ENCODE assay signal across 1 cellular context in the genomic region with DNA sequence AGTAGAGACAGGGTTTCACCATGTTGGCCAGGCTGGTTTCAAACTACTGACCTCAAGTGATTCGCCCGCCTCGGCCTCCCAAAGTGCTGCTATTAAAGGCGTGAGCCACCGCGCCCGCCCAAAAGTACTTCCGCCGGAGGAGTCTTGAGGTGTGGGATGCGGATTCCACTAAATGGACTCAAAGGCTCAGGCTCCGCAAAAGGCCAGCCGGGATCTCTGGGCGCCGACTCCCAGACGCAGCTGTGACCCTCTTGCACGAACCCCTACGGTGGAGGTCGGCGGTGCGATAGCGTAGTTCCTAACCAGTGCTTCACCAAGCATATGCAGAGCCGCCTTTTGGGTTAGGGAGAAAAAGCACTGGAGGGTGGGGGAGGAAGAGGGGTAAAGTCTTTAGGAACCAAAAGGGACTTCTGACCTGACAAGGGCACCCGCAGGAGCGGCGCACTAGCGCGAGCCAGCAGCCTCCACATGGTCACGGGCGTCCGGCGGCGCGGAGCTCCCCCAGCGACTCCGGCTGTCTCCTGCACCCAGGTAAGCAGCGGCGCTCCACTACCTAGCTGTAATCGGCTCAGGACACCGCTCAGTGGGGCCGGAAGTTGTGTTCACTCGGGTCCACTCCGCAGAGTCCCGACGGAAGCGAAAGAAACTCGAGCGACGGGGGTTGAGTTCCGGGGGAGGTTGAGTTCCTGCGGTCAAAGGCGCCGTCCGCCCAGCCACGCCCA.
TF ChIP-seq lines count a peak whose summit lies in the region.

A gene (minus strand): TSS at position 590 of the 722 bp plus-strand sequence. CDS start 120 bp downstream, at position 470.

TF ChIP-seq in K562, 482 proteins besides CTCF, POLR2A, EP300 and RAD21 (continued from another document and continues in another):
- TF ChIP-seq, protein P1, sequence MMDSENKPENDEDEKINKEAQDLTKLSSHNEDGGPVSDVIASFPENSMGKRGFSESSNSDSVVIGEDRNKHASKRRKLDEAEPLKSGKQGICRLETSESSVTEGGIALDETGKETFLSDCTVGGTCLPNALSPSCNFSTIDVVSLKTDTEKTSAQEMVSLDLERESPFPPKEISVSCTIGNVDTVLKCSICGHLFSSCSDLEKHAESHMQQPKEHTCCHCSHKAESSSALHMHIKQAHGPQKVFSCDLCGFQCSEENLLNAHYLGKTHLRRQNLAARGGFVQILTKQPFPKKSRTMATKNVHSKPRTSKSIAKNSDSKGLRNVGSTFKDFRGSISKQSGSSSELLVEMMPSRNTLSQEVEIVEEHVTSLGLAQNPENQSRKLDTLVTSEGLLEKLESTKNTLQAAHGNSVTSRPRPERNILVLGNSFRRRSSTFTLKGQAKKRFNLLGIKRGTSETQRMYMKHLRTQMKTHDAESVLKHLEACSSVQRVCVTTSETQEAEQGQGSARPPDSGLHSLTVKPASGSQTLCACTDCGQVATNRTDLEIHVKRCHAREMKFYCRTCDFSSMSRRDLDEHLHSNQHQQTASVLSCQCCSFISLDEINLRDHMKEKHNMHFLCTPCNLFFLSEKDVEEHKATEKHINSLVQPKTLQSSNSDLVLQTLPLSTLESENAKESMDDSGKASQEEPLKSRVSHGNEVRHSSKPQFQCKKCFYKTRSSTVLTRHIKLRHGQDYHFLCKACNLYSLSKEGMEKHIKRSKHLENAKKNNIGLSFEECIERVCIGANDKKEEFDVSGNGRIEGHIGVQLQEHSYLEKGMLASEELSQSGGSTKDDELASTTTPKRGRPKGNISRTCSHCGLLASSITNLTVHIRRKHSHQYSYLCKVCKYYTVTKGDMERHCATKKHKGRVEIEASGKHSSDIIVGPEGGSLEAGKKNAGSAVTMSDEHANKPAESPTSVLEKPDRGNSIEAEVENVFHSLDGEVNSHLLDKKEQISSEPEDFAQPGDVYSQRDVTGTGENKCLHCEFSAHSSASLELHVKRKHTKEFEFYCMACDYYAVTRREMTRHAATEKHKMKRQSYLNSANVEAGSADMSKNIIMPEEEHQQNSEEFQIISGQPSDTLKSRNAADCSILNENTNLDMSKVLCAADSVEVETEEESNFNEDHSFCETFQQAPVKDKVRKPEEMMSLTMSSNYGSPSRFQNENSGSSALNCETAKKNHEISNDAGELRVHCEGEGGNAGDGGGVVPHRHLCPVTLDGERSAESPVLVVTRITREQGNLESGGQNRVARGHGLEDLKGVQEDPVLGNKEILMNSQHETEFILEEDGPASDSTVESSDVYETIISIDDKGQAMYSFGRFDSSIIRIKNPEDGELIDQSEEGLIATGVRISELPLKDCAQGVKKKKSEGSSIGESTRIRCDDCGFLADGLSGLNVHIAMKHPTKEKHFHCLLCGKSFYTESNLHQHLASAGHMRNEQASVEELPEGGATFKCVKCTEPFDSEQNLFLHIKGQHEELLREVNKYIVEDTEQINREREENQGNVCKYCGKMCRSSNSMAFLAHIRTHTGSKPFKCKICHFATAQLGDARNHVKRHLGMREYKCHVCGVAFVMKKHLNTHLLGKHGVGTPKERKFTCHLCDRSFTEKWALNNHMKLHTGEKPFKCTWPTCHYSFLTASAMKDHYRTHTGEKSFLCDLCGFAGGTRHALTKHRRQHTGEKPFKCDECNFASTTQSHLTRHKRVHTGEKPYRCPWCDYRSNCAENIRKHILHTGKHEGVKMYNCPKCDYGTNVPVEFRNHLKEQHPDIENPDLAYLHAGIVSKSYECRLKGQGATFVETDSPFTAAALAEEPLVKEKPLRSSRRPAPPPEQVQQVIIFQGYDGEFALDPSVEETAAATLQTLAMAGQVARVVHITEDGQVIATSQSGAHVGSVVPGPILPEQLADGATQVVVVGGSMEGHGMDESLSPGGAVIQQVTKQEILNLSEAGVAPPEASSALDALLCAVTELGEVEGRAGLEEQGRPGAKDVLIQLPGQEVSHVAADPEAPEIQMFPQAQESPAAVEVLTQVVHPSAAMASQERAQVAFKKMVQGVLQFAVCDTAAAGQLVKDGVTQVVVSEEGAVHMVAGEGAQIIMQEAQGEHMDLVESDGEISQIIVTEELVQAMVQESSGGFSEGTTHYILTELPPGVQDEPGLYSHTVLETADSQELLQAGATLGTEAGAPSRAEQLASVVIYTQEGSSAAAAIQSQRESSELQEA (IDR thresholded peaks at IDR 0.05; ENCODE audit: low read depth): no peak
- TF ChIP-seq, protein P2, sequence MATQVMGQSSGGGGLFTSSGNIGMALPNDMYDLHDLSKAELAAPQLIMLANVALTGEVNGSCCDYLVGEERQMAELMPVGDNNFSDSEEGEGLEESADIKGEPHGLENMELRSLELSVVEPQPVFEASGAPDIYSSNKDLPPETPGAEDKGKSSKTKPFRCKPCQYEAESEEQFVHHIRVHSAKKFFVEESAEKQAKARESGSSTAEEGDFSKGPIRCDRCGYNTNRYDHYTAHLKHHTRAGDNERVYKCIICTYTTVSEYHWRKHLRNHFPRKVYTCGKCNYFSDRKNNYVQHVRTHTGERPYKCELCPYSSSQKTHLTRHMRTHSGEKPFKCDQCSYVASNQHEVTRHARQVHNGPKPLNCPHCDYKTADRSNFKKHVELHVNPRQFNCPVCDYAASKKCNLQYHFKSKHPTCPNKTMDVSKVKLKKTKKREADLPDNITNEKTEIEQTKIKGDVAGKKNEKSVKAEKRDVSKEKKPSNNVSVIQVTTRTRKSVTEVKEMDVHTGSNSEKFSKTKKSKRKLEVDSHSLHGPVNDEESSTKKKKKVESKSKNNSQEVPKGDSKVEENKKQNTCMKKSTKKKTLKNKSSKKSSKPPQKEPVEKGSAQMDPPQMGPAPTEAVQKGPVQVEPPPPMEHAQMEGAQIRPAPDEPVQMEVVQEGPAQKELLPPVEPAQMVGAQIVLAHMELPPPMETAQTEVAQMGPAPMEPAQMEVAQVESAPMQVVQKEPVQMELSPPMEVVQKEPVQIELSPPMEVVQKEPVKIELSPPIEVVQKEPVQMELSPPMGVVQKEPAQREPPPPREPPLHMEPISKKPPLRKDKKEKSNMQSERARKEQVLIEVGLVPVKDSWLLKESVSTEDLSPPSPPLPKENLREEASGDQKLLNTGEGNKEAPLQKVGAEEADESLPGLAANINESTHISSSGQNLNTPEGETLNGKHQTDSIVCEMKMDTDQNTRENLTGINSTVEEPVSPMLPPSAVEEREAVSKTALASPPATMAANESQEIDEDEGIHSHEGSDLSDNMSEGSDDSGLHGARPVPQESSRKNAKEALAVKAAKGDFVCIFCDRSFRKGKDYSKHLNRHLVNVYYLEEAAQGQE (CRISPR knock-in tag; IDR thresholded peaks at IDR 0.05; ENCODE audit: low read depth): 0 out of 2 replicates have a peak, but pooled peaks have one; percentile 50
- TF ChIP-seq CHD2 (IDR thresholded peaks at IDR 0.05; ENCODE audit: low read depth, low read length) (no peak), MCM2 (IDR thresholded peaks at IDR 0.05; ENCODE audit: low read depth) (no peak), ELF2 (CRISPR knock-in tag; IDR thresholded peaks at IDR 0.05) (peak; percentile 49; the same call in 1 of the 2 replicates), MTA1 (IDR thresholded peaks at IDR 0.05; ENCODE audit: borderline replicate concordance) (peak; percentile 40; the same call in 1 of the 2 replicates), SRSF1 (IDR thresholded peaks at IDR 0.05; ENCODE audit: low read depth, low read length) (no peak), SMAD2 (IDR thresholded peaks at IDR 0.05; ENCODE audit: low read depth, low read length) (no peak), ARHGAP35 (IDR thresholded peaks at IDR 0.05; ENCODE audit: partially characterized antibody) (no peak), HMG20A (CRISPR knock-in tag; conservative IDR thresholded peaks at IDR 0.05) (no peak), MXI1 (IDR thresholded peaks at IDR 0.05; ENCODE audit: low read depth, low read length) (no peak), NR2C2 (CRISPR knock-in tag; IDR thresholded peaks at IDR 0.05) (no peak), NR2C2 (tag; IDR thresholded peaks at IDR 0.05) (peak; percentile 92), ZNF707 (CRISPR knock-in tag; conservative IDR thresholded peaks at IDR 0.05) (no peak), HMG20B (CRISPR knock-in tag; IDR thresholded peaks at IDR 0.05) (no peak), CBX1 (IDR thresholded peaks at IDR 0.05; ENCODE audit: low read depth) (peak; percentile 85; the same call in 1 of the 2 replicates), RBFOX2 (IDR thresholded peaks at IDR 0.05; ENCODE audit: low read depth, low read length) (peak; percentile 93), SREBF1 (IDR thresholded peaks at IDR 0.05; ENCODE audit: borderline replicate concordance, low read depth, low read length) (no peak), ZNF232 (CRISPR knock-in tag; IDR thresholded peaks at IDR 0.05) (no peak), PCBP1 (IDR thresholded peaks at IDR 0.05; ENCODE audit: low read depth, low read length, poor library complexity, severe bottlenecking) (no peak), ZC3H11A (IDR thresholded peaks at IDR 0.05; ENCODE audit: low read depth, low read length) (peak; percentile 93), ATF1 (CRISPR knock-in tag; IDR thresholded peaks at IDR 0.05) (no peak), ATF1 (tag; IDR thresholded peaks at IDR 0.05) (peak; percentile 88), CBX5 (IDR thresholded peaks at IDR 0.05; ENCODE audit: borderline replicate concordance, low read depth) (no peak), ZBTB17 (CRISPR knock-in tag; IDR thresholded peaks at IDR 0.05) (no peak), ZNF583 (CRISPR knock-in tag; IDR thresholded peaks at IDR 0.05) (no peak), STAT5B (CRISPR knock-in tag; IDR thresholded peaks at IDR 0.05) (no peak), ZNF436 (CRISPR knock-in tag; IDR thresholded peaks at IDR 0.05) (no peak), CBX3 (IDR thresholded peaks at IDR 0.05; ENCODE audit: borderline replicate concordance in 1 of 2, low read length in 2 of 2) (peak in 1 of 2 experiments; percentile 91; a peak in 1 of 3 replicates), CBFA2T3 (IDR thresholded peaks at IDR 0.05) (no peak), KDM2B (CRISPR knock-in tag; IDR thresholded peaks at IDR 0.05) (peak; percentile 80), SP1 (CRISPR knock-in tag; IDR thresholded peaks at IDR 0.05) (peak; percentile 95), ZNF57 (CRISPR knock-in tag; IDR thresholded peaks at IDR 0.05) (no peak), IRF2 (CRISPR knock-in tag; IDR thresholded peaks at IDR 0.05) (no peak), LCOR (CRISPR knock-in tag; IDR thresholded peaks at IDR 0.05) (peak; percentile 85; the same call in 1 of the 2 replicates), RB1 (IDR thresholded peaks at IDR 0.05; ENCODE audit: low read depth) (peak; percentile 94)
- TF ChIP-seq, protein P3, sequence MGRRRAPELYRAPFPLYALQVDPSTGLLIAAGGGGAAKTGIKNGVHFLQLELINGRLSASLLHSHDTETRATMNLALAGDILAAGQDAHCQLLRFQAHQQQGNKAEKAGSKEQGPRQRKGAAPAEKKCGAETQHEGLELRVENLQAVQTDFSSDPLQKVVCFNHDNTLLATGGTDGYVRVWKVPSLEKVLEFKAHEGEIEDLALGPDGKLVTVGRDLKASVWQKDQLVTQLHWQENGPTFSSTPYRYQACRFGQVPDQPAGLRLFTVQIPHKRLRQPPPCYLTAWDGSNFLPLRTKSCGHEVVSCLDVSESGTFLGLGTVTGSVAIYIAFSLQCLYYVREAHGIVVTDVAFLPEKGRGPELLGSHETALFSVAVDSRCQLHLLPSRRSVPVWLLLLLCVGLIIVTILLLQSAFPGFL (CRISPR knock-in tag; IDR thresholded peaks at IDR 0.05): peak; percentile 95; the same call in 1 of the 2 replicates
- TF ChIP-seq, protein P4, sequence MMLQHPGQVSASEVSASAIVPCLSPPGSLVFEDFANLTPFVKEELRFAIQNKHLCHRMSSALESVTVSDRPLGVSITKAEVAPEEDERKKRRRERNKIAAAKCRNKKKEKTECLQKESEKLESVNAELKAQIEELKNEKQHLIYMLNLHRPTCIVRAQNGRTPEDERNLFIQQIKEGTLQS (IDR thresholded peaks at IDR 0.05): no peak
- TF ChIP-seq, protein P4 (CRISPR knock-in tag; conservative IDR thresholded peaks at IDR 0.05): peak; percentile 73; the same call in 1 of the 2 replicates
- TF ChIP-seq, protein P5, sequence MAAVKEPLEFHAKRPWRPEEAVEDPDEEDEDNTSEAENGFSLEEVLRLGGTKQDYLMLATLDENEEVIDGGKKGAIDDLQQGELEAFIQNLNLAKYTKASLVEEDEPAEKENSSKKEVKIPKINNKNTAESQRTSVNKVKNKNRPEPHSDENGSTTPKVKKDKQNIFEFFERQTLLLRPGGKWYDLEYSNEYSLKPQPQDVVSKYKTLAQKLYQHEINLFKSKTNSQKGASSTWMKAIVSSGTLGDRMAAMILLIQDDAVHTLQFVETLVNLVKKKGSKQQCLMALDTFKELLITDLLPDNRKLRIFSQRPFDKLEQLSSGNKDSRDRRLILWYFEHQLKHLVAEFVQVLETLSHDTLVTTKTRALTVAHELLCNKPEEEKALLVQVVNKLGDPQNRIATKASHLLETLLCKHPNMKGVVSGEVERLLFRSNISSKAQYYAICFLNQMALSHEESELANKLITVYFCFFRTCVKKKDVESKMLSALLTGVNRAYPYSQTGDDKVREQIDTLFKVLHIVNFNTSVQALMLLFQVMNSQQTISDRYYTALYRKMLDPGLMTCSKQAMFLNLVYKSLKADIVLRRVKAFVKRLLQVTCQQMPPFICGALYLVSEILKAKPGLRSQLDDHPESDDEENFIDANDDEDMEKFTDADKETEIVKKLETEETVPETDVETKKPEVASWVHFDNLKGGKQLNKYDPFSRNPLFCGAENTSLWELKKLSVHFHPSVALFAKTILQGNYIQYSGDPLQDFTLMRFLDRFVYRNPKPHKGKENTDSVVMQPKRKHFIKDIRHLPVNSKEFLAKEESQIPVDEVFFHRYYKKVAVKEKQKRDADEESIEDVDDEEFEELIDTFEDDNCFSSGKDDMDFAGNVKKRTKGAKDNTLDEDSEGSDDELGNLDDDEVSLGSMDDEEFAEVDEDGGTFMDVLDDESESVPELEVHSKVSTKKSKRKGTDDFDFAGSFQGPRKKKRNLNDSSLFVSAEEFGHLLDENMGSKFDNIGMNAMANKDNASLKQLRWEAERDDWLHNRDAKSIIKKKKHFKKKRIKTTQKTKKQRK (IDR thresholded peaks at IDR 0.05; ENCODE audit: borderline replicate concordance, low read depth, low read length): no peak
- TF ChIP-seq, protein P6, sequence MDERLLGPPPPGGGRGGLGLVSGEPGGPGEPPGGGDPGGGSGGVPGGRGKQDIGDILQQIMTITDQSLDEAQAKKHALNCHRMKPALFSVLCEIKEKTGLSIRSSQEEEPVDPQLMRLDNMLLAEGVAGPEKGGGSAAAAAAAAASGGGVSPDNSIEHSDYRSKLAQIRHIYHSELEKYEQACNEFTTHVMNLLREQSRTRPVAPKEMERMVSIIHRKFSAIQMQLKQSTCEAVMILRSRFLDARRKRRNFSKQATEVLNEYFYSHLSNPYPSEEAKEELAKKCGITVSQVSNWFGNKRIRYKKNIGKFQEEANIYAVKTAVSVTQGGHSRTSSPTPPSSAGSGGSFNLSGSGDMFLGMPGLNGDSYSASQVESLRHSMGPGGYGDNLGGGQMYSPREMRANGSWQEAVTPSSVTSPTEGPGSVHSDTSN (CRISPR knock-in tag; IDR thresholded peaks at IDR 0.05; ENCODE audit: low read depth): no peak
- TF ChIP-seq, protein P6 (tag; conservative IDR thresholded peaks at IDR 0.05; ENCODE audit: low read depth): no peak
